ENCODE assay signal across 1 cellular context in the genomic region with DNA sequence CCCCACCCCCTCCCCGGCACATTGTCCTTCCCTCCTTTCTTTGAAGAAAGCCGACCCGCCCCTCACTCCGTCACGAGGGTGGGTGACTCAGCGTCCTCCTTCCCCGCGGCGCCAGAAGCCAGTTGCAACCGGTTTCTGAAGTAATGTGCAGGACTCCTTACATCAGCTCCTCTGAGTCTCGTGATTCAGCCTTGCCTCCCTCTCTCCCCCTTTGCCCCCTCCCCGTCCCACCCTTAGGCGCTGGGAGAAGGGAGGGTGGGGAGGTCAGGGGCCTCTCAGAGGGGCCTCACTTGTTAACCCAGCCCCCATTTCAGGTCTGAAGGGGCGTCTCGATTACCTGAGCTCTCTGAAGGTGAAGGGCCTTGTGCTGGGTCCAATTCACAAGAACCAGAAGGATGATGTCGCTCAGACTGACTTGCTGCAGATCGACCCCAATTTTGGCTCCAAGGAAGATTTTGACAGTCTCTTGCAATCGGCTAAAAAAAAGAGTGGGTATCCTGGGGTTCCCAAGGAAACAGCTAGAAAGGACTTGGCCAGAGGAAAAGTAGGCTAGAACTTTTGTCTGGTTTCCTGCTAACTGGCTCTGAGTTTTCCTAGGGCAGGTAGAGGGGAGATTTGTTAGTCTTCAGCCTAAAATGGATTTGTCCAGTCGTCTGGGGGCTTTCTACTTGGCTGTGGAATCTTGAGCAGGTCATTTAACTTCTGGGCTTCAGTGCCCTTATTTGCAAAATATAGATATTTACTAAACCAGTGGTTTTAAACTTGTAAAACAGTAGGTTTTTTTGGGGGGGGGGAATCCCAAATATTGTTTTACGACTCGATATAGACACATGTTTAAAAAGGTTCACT.
TF ChIP-seq lines count a peak whose summit lies in the region.

No MANE protein-coding gene starts in this region.

TF ChIP-seq in SK-N-SH, 30 proteins besides CTCF, POLR2A, EP300 and RAD21:
- TF ChIP-seq, protein P1, sequence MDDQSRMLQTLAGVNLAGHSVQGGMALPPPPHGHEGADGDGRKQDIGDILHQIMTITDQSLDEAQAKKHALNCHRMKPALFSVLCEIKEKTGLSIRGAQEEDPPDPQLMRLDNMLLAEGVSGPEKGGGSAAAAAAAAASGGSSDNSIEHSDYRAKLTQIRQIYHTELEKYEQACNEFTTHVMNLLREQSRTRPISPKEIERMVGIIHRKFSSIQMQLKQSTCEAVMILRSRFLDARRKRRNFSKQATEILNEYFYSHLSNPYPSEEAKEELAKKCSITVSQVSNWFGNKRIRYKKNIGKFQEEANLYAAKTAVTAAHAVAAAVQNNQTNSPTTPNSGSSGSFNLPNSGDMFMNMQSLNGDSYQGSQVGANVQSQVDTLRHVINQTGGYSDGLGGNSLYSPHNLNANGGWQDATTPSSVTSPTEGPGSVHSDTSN (IDR thresholded peaks at IDR 0.05) = no peak; the same call in 1 of the 2 replicates
- TF ChIP-seq TEAD4 (IDR thresholded peaks at IDR 0.05; ENCODE audit: borderline replicate concordance, insufficient read depth) = no peak
- no peak for TF ChIP-seq MXI1 (IDR thresholded peaks at IDR 0.05; ENCODE audit: low read depth, low read length)
- TF ChIP-seq CHD2 (IDR thresholded peaks at IDR 0.05; ENCODE audit: low read length, partially characterized antibody) = no peak
- no peak for TF ChIP-seq GABPA (IDR thresholded peaks at IDR 0.05; ENCODE audit: low read depth)
- no peak for TF ChIP-seq FOXM1 (IDR thresholded peaks at IDR 0.05; ENCODE audit: low read depth)
- no peak for TF ChIP-seq NFIC (IDR thresholded peaks at IDR 0.05; ENCODE audit: borderline replicate concordance)
- no peak for TF ChIP-seq FOXJ3 (CRISPR knock-in tag; IDR thresholded peaks at IDR 0.05)
- TF ChIP-seq YY1 (IDR thresholded peaks at IDR 0.05; ENCODE audit: low read depth) = no peak
- TF ChIP-seq GATA2 (CRISPR knock-in tag; IDR thresholded peaks at IDR 0.05) = no peak
- TF ChIP-seq FOSL2 (IDR thresholded peaks at IDR 0.05; ENCODE audit: borderline replicate concordance, low read depth) = peak; percentile 83
- no peak for TF ChIP-seq RCOR1 (IDR thresholded peaks at IDR 0.05; ENCODE audit: low read length)
- TF ChIP-seq TAF1 (IDR thresholded peaks at IDR 0.05; ENCODE audit: borderline replicate concordance, low read depth, low read length) = peak; percentile 11; the same call in 1 of the 2 replicates
- no peak for TF ChIP-seq ELF1 (IDR thresholded peaks at IDR 0.05)
- TF ChIP-seq, protein P2, sequence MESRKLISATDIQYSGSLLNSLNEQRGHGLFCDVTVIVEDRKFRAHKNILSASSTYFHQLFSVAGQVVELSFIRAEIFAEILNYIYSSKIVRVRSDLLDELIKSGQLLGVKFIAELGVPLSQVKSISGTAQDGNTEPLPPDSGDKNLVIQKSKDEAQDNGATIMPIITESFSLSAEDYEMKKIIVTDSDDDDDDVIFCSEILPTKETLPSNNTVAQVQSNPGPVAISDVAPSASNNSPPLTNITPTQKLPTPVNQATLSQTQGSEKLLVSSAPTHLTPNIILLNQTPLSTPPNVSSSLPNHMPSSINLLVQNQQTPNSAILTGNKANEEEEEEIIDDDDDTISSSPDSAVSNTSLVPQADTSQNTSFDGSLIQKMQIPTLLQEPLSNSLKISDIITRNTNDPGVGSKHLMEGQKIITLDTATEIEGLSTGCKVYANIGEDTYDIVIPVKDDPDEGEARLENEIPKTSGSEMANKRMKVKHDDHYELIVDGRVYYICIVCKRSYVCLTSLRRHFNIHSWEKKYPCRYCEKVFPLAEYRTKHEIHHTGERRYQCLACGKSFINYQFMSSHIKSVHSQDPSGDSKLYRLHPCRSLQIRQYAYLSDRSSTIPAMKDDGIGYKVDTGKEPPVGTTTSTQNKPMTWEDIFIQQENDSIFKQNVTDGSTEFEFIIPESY (IDR thresholded peaks at IDR 0.05; ENCODE audit: borderline replicate concordance, low read depth) = no peak
- TF ChIP-seq EZH2phosphoT487 (IDR thresholded peaks at IDR 0.05; ENCODE audit: borderline replicate concordance, low read depth) = no peak
- peak; percentile 10; the same call in 1 of the 2 replicates for TF ChIP-seq TCF12 (IDR thresholded peaks at IDR 0.05)
- TF ChIP-seq, protein P3, sequence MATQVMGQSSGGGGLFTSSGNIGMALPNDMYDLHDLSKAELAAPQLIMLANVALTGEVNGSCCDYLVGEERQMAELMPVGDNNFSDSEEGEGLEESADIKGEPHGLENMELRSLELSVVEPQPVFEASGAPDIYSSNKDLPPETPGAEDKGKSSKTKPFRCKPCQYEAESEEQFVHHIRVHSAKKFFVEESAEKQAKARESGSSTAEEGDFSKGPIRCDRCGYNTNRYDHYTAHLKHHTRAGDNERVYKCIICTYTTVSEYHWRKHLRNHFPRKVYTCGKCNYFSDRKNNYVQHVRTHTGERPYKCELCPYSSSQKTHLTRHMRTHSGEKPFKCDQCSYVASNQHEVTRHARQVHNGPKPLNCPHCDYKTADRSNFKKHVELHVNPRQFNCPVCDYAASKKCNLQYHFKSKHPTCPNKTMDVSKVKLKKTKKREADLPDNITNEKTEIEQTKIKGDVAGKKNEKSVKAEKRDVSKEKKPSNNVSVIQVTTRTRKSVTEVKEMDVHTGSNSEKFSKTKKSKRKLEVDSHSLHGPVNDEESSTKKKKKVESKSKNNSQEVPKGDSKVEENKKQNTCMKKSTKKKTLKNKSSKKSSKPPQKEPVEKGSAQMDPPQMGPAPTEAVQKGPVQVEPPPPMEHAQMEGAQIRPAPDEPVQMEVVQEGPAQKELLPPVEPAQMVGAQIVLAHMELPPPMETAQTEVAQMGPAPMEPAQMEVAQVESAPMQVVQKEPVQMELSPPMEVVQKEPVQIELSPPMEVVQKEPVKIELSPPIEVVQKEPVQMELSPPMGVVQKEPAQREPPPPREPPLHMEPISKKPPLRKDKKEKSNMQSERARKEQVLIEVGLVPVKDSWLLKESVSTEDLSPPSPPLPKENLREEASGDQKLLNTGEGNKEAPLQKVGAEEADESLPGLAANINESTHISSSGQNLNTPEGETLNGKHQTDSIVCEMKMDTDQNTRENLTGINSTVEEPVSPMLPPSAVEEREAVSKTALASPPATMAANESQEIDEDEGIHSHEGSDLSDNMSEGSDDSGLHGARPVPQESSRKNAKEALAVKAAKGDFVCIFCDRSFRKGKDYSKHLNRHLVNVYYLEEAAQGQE (IDR thresholded peaks at IDR 0.05; ENCODE audit: low read depth, low read length) = no peak
- peak; percentile 80 for TF ChIP-seq JUND (IDR thresholded peaks at IDR 0.05)
- peak; percentile 67; the same call in 1 of the 2 replicates for TF ChIP-seq POLR2AphosphoS5 (IDR thresholded peaks at IDR 0.05; ENCODE audit: low read depth, low read length)
- TF ChIP-seq, protein P4, sequence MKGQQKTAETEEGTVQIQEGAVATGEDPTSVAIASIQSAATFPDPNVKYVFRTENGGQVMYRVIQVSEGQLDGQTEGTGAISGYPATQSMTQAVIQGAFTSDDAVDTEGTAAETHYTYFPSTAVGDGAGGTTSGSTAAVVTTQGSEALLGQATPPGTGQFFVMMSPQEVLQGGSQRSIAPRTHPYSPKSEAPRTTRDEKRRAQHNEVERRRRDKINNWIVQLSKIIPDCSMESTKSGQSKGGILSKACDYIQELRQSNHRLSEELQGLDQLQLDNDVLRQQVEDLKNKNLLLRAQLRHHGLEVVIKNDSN (IDR thresholded peaks at IDR 0.05; ENCODE audit: borderline replicate concordance, low read depth) = peak; percentile 86
- TF ChIP-seq IRF3 (IDR thresholded peaks at IDR 0.05; ENCODE audit: low read depth, low read length) = no peak
- no peak for TF ChIP-seq SMC3 (IDR thresholded peaks at IDR 0.05; ENCODE audit: low read depth, low read length)
- no peak for TF ChIP-seq MEF2A (IDR thresholded peaks at IDR 0.05; ENCODE audit: borderline replicate concordance, low read depth)
- TF ChIP-seq MAX (IDR thresholded peaks at IDR 0.05; ENCODE audit: low read depth) = peak; percentile 83
- peak; percentile 39; the same call in 1 of the 2 replicates for TF ChIP-seq USF2 (IDR thresholded peaks at IDR 0.05; ENCODE audit: borderline replicate concordance, low read depth, low read length)
